In genomic region chr10:128539784-128540759, GRCh38 we compare ENCODE assay signal across 17 cellular contexts.
A peak's percentile ranks its signal among the peaks of the same experiment; 100 is the strongest.
DNase-seq lines count a peak whose midpoint lies in the region; ATAC-seq, FAIRE-seq and TF ChIP-seq lines count a peak whose summit lies in the region.
"Had no signal": no experiment of that assay in that cellular context is flagged by ENCODE, and none has a peak within 500 bp of the region (broad histone marks: within the 10 kb centered on the region; RNA-seq: fewer than 3 reads in every experiment).

No MANE protein-coding gene starts in this region.

- H3K56ac ChIP-seq in mesendoderm (ENCODE audit: low read length) = peak overlapping the region; percentile 69

- H3K4ac ChIP-seq in mesendoderm (ENCODE audit: low read depth, low read length) = peak overlapping the region; percentile 74

- H2BK5ac ChIP-seq in mesendoderm (ENCODE audit: low read length) = no peak overlapping the region

- no peak for TF ChIP-seq EP300 in A549 (IDR thresholded peaks at IDR 0.05)

- 46% methylated on average over 19 of the region's 43 CpGs for WGBS in A549 (ENCODE audit: missing lambda C conversion rate)
- WGBS in mesendoderm (ENCODE audit: extremely low coverage, insufficient coverage, low lambda C conversion rate) = no CpG with 5 or more reads among the region's 43 CpGs

- H3K27ac ChIP-seq in A549 (no peak overlapping the region), HUES6 (ENCODE audit: low read depth, low read length) (peak overlapping the region; percentile 73; the same call in 1 of the 2 replicates), mesendoderm (ENCODE audit: low read depth, low read length) (no peak overlapping the region)
- H3K27ac ChIP-seq: gastroesophageal sphincter, tibial artery had no signal

- no peak overlapping the region for H2BK15ac ChIP-seq in mesendoderm (replicated peaks; ENCODE audit: low read depth)

- ATAC-seq in A549 (no peak), Right ventricle myocardium superior (ENCODE audit: poor library complexity) (peak; percentile 61), HG03432 (IDR thresholded peaks at IDR 0.05; ENCODE audit: unreplicated experiment) (no peak)
- ATAC-seq: activated naive CD4-positive, alpha-beta T cell treated with anti-CD3 and anti-CD28 coated beads, Interleukin-2, amount 50 U/mL, for 72 hours; gastroesophageal sphincter had no signal

- CTCF ChIA-PET in A549 (lab: Yijun Ruan, JAX) = interaction anchor here (0.8 to 1.0 kb wide), 2 partner anchors 8 to 122 kb away, joined by 3 to 4 read pairs; no protein-coding TSS in a partner anchor

- H2BK120ac ChIP-seq in mesendoderm (ENCODE audit: low read depth, low read length) = no peak overlapping the region

- no peaks in the 10 kb centered on the region for H3K79me2 ChIP-seq in mesendoderm (ENCODE audit: control insufficient read depth, insufficient read depth, low read length)

- H4K8ac ChIP-seq in mesendoderm (ENCODE audit: low read depth, low read length) = peak overlapping the region; percentile 90

- H3K27me3 ChIP-seq in HUES6 (ENCODE audit: control insufficient read depth, insufficient read depth, low read length) (no peaks in the 10 kb centered on the region; the same call in 1 of the 2 replicates), mesendoderm (ENCODE audit: insufficient read depth, low read length, poor library complexity) (no peaks in the 10 kb centered on the region)

- no peak for TF ChIP-seq RAD21 in A549 (conservative IDR thresholded peaks at IDR 0.05 in 1 of 2, IDR thresholded peaks at IDR 0.05 in 1 of 2)

- H3K9ac ChIP-seq in HUES6 (ENCODE audit: low read length) = peak overlapping the region; percentile 67
- H3K9ac ChIP-seq in mesendoderm (ENCODE audit: low read length) = peak overlapping the region; percentile 35

- H3K18ac ChIP-seq in mesendoderm (ENCODE audit: low read length) = peak overlapping the region; percentile 89

- no peak for TF ChIP-seq POLR2A in A549 (IDR thresholded peaks at IDR 0.05; ENCODE audit: low read length)

- H2AK5ac ChIP-seq in mesendoderm (ENCODE audit: low read length) = no peak overlapping the region

- POLR2A ChIA-PET in A549 (lab: Yijun Ruan, JAX) = no interaction called here

- intact Hi-C loops in Right ventricle myocardium superior (cut with DNase I) = loop anchor here (10.0 kb wide), 1 partner anchor 275 kb away; no protein-coding TSS in a partner anchor

- no peak overlapping the region for H4K5ac ChIP-seq in mesendoderm (ENCODE audit: low read length)

- H3K79me1 ChIP-seq in mesendoderm (ENCODE audit: low read length) = no peaks in the 10 kb centered on the region

- DNase-seq in A549 (ENCODE audit: low read depth in 1 of 2, low spot score in 1 of 2) (no peak), Right ventricle myocardium superior (peak; percentile 53), mesendoderm (peak; percentile 39), mucosa of gallbladder (ENCODE audit: low spot score) (no peak), NCI-H1436 (lab: John Stamatoyannopoulos, UW) (no peak), cortex of kidney (lab: John Stamatoyannopoulos, UW) (no peak)
- DNase-seq: activated CD4-positive, alpha-beta T cell treated with anti-CD3 and anti-CD28 coated beads, Interleukin-2, amount 10 ng/mL, durations not matched to agents 7 days and 5 days; activated T-cell treated with anti-CD3 and anti-CD28 coated beads, Interleukin-2, amount 50 U/mL, for 1 hour; Caco-2; NCI-H2081; SHP77; tibial artery had no signal

- no peaks in the 10 kb centered on the region for H3K4me1 ChIP-seq in A549
- peaks cover 73% of the 10 kb centered on the region for H3K4me1 ChIP-seq in HUES6 (ENCODE audit: control insufficient read depth, insufficient read depth, low read length)
- H3K4me1 ChIP-seq in mesendoderm (ENCODE audit: control insufficient read depth, low read depth, low read length) = no peaks in the 10 kb centered on the region
- H3K4me1 ChIP-seq: Caco-2 had no signal

- H3K4me2 ChIP-seq in A549 (no peak overlapping the region), mesendoderm (ENCODE audit: low read length) (peak overlapping the region; percentile 27)

- H3K23ac ChIP-seq in mesendoderm (ENCODE audit: low read length) = no peak overlapping the region

- no peak for TF ChIP-seq CTCF in A549 (IDR thresholded peaks at IDR 0.05)

- H3K4me3 ChIP-seq in A549 (no peak overlapping the region), HUES6 (ENCODE audit: low read depth, low read length) (peak overlapping the region; percentile 60), mesendoderm (ENCODE audit: low read length) (peak overlapping the region; percentile 18)
- H3K4me3 ChIP-seq: tibial artery had no signal

- H3K36me3 ChIP-seq in HUES6 (ENCODE audit: control insufficient read depth, insufficient read depth, low read length) (no peaks in the 10 kb centered on the region), mesendoderm (ENCODE audit: control insufficient read depth, insufficient read depth, low read length) (no peaks in the 10 kb centered on the region)
- H3K36me3 ChIP-seq: gastroesophageal sphincter, tibial artery had no signal

- no peaks in the 10 kb centered on the region for H3K9me3 ChIP-seq in A549
- no peaks in the 10 kb centered on the region for H3K9me3 ChIP-seq in HUES6 (ENCODE audit: control insufficient read depth, insufficient read depth, low read depth, low read length)
- H3K9me3 ChIP-seq: Caco-2, gastroesophageal sphincter, tibial artery had no signal

- no peak for FAIRE-seq in A549 (lab: Jason Lieb, UNC)
- FAIRE-seq: GM18507 had no signal

TF ChIP-seq in A549, 52 proteins besides CTCF, POLR2A, EP300 and RAD21:
- peak; percentile 63 for TF ChIP-seq MAFK (IDR thresholded peaks at IDR 0.05; ENCODE audit: partially characterized antibody)
- no peak for TF ChIP-seq POLR2AphosphoS2 (conservative IDR thresholded peaks at IDR 0.05; ENCODE audit: low read length)

Comparison
In these comparisons a context has a peak if more than half of its experiments do, and no peak if none do; other contexts are left out.
1. DNase-seq: peak in Right ventricle myocardium superior (single experiment) and mesendoderm (single experiment); none in A549 (0 of 2), mucosa of gallbladder (single experiment), NCI-H1436 (single experiment) and cortex of kidney (single experiment).